1 cellular context compared by ENCODE assay signal in genomic region chr20:63340158-63340688, GRCh38.
TF ChIP-seq lines count a peak whose summit lies in the region.

No MANE protein-coding gene starts in this region.

TF ChIP-seq in HEK293, 187 proteins besides CTCF, POLR2A, EP300 and RAD21 (continued from another document):
- TF ChIP-seq ZNF639 (tag by site-specific recombination; IDR thresholded peaks at IDR 0.05): peak; percentile 96
- TF ChIP-seq SP2 (tag by site-specific recombination; IDR thresholded peaks at IDR 0.05): peak; percentile 21
- 0 out of 2 replicates have a peak, but pooled peaks have one; percentile 36 for TF ChIP-seq SALL2 (tag by site-specific recombination; IDR thresholded peaks at IDR 0.05; ENCODE audit: borderline replicate concordance)
- TF ChIP-seq ZBTB8A (tag by site-specific recombination; IDR thresholded peaks at IDR 0.05): 0 out of 2 replicates have a peak, but pooled peaks have one; percentile 15
- TF ChIP-seq ZNF280D (tag by site-specific recombination; IDR thresholded peaks at IDR 0.05): peak; percentile 62; the same call in 1 of the 2 replicates
- peak; percentile 97 for TF ChIP-seq ZNF629 (tag by site-specific recombination; IDR thresholded peaks at IDR 0.05)
- TF ChIP-seq TSHZ1 (tag by site-specific recombination; IDR thresholded peaks at IDR 0.05; ENCODE audit: borderline replicate concordance): 0 out of 2 replicates have a peak, but pooled peaks have one; percentile 61
- TF ChIP-seq ZBTB10 (tag by site-specific recombination; IDR thresholded peaks at IDR 0.05): 0 out of 2 replicates have a peak, but pooled peaks have one; percentile 21
- 0 out of 2 replicates have a peak, but pooled peaks have one; percentile 21 for TF ChIP-seq ZNF530 (tag by site-specific recombination; IDR thresholded peaks at IDR 0.05; ENCODE audit: low read depth)
- 0 out of 2 replicates have a peak, but pooled peaks have one; percentile 4 for TF ChIP-seq ZNF654 (tag by site-specific recombination; IDR thresholded peaks at IDR 0.05; ENCODE audit: low read depth)
- TF ChIP-seq ZNF707 (tag by site-specific recombination; IDR thresholded peaks at IDR 0.05): peak; percentile 27; the same call in 1 of the 2 replicates
- peak; percentile 7; the same call in 1 of the 2 replicates for TF ChIP-seq ZNF133 (tag by site-specific recombination; IDR thresholded peaks at IDR 0.05)
- TF ChIP-seq REST (tag by site-specific recombination; IDR thresholded peaks at IDR 0.05): 0 out of 2 replicates have a peak, but pooled peaks have one; percentile 14
- peak; percentile 41; the same call in 1 of the 2 replicates for TF ChIP-seq ZNF791 (tag by site-specific recombination; IDR thresholded peaks at IDR 0.05)
- TF ChIP-seq SP3 (tag by site-specific recombination; IDR thresholded peaks at IDR 0.05): peak; percentile 48; the same call in 1 of the 2 replicates
- 0 out of 2 replicates have a peak, but pooled peaks have one; percentile 13 for TF ChIP-seq ZNF354C (tag by site-specific recombination; IDR thresholded peaks at IDR 0.05; ENCODE audit: borderline replicate concordance, low read depth)
- TF ChIP-seq ZNF366 (tag by site-specific recombination; conservative IDR thresholded peaks at IDR 0.05): peak; percentile 90
- peak; percentile 59; the same call in 1 of the 2 replicates for TF ChIP-seq KLF17 (tag by site-specific recombination; IDR thresholded peaks at IDR 0.05)
- peak; percentile 77; the same call in 1 of the 2 replicates for TF ChIP-seq ZNF558 (tag by site-specific recombination; IDR thresholded peaks at IDR 0.05)
- TF ChIP-seq ATF2 (tag by site-specific recombination; IDR thresholded peaks at IDR 0.05; ENCODE audit: low read depth): peak; percentile 100
- 0 out of 2 replicates have a peak, but pooled peaks have one; percentile 76 for TF ChIP-seq ZNF148 (tag by site-specific recombination; IDR thresholded peaks at IDR 0.05; ENCODE audit: borderline replicate concordance)
- TF ChIP-seq ZNF843 (tag by site-specific recombination; IDR thresholded peaks at IDR 0.05): 0 out of 2 replicates have a peak, but pooled peaks have one; percentile 18
- TF ChIP-seq ZSCAN18 (tag by site-specific recombination; IDR thresholded peaks at IDR 0.05): peak; percentile 93
- TF ChIP-seq ZNF24 (tag by site-specific recombination; IDR thresholded peaks at IDR 0.05): peak; percentile 95
- TF ChIP-seq ZNF184 (tag by site-specific recombination; IDR thresholded peaks at IDR 0.05): 0 out of 2 replicates have a peak, but pooled peaks have one; percentile 5
- TF ChIP-seq ZNF76 (tag by site-specific recombination; IDR thresholded peaks at IDR 0.05; ENCODE audit: borderline replicate concordance, low read depth): peak; percentile 60; the same call in 1 of the 2 replicates
- peak; percentile 88 for TF ChIP-seq ZFP69B (tag by site-specific recombination; IDR thresholded peaks at IDR 0.05)
